ENCODE assay signal across 8 cellular contexts in the genomic region with DNA sequence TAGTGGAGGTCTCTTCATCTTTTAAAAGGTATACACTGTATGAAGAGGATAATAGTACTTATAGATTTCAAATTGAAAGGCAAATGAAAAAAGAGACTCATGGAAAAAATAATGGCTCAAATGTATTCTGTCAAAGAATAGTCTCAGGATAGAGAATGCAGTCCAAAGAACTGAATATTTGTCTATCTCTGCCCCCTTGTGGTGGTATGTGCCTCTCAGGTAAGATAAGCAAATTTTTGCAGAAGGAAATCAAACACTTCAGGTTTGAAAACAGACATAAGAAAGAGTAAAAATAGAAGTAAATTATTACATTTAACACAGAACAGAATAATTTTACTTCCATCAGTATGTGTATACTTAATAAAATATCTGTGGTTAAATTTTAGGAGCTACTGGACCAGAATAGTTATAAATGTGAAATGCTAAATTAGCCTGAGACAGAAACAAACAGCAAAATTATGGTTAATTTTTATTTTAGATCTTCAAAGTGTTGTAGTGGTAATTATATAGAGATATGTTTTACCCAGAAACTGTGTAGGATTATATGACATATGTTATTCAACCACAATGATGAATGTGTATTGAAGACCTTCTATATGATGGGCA.
DNase-seq lines count a peak whose midpoint lies in the region; ATAC-seq and TF ChIP-seq lines count a peak whose summit lies in the region.

No MANE protein-coding gene starts in this region.

- H3K4me3 Mint-ChIP-seq in activated CD4-positive, alpha-beta memory T cell treated with anti-CD3 and anti-CD28 coated beads for 36 hours: no peak overlapping the region

- POLR2A ChIA-PET in activated CD4-positive, alpha-beta memory T cell treated with anti-CD3 and anti-CD28 coated beads for 36 hours (lab: Charles Lee): no interaction called here

- no peaks in the 10 kb centered on the region for H3K9me3 Mint-ChIP-seq in activated CD4-positive, alpha-beta memory T cell treated with anti-CD3 and anti-CD28 coated beads for 36 hours

- H3K27me3 Mint-ChIP-seq in activated CD4-positive, alpha-beta memory T cell treated with anti-CD3 and anti-CD28 coated beads for 36 hours: peaks cover 10% of the 10 kb centered on the region

- intact Hi-C loops in activated CD4-positive, alpha-beta memory T cell treated with anti-CD3 and anti-CD28 coated beads for 36 hours (cut with micrococcal nuclease): loop anchor here (1.0 to 5.0 kb wide), 4 partner anchors 226 to 733 kb away; no protein-coding TSS in a partner anchor
- intact Hi-C loops in head of caudate nucleus (cut with DNase I): loop anchor here (10.0 kb wide), 1 partner anchor 737 kb away; no protein-coding TSS in a partner anchor

- peak; percentile 46; the same call in 1 of the 2 replicates for TF ChIP-seq CTCF in GM12875 (IDR thresholded peaks at IDR 0.05; ENCODE audit: borderline replicate concordance, insufficient read depth, low read depth, low read length)

- DNase-seq in Ammon's horn (ENCODE audit: low spot score) (peak; percentile 81), NCI-H460 (ENCODE audit: extremely low read depth, low read depth) (peak; percentile 43), head of caudate nucleus (peak in 28 of 42 donors; percentile 12 to 83 (median 62)), pulmonary artery endothelial cell (ENCODE audit: low read depth, low spot score) (peak; percentile 17)
- DNase-seq in activated CD4-positive, alpha-beta memory T cell treated with anti-CD3 and anti-CD28 coated beads for 36 hours: peak; percentile 12

- CTCF ChIA-PET in activated CD4-positive, alpha-beta memory T cell treated with anti-CD3 and anti-CD28 coated beads for 36 hours (lab: Charles Lee): interaction anchor here (0.8 to 4.0 kb wide), 10 partner anchors 9 to 733 kb away, joined by 3 to 33 read pairs (median 5); no protein-coding TSS in a partner anchor

- no peaks in the 10 kb centered on the region for H3K36me3 Mint-ChIP-seq in activated CD4-positive, alpha-beta memory T cell treated with anti-CD3 and anti-CD28 coated beads for 36 hours

- peak; percentile 66 for ATAC-seq in HG03135 (IDR thresholded peaks at IDR 0.05; ENCODE audit: unreplicated experiment)
- no peak for ATAC-seq in GM21367 (IDR thresholded peaks at IDR 0.05; ENCODE audit: unreplicated experiment)

- H3K4me1 Mint-ChIP-seq in activated CD4-positive, alpha-beta memory T cell treated with anti-CD3 and anti-CD28 coated beads for 36 hours (ENCODE audit: low read depth): no peaks in the 10 kb centered on the region

- H3K4me3 ChIP-seq in GM12875 (ENCODE audit: low read depth, low read length): no peak overlapping the region

- no peak overlapping the region for H3K27ac Mint-ChIP-seq in activated CD4-positive, alpha-beta memory T cell treated with anti-CD3 and anti-CD28 coated beads for 36 hours

Comparison
In these comparisons a context has a peak if more than half of its experiments do, and no peak if none do; other contexts are left out.
1. DNase-seq: peak in every context shown above with its lines; median percentile 81 in Ammon's horn; 62 in head of caudate nucleus; 43 in NCI-H460; 17 in pulmonary artery endothelial cell; 12 in activated CD4-positive, alpha-beta memory T cell treated with anti-CD3 and anti-CD28 coated beads for 36 hours.